8 cellular contexts compared by ENCODE assay signal in genomic region chr20:62623488-62624324, GRCh38. TPM values are rescaled to one million over a fixed set of nuclear protein-coding genes. Genes with fewer than 3 reads are reported as not detected.
DNase-seq lines count a peak whose midpoint lies in the region; ATAC-seq and TF ChIP-seq lines count a peak whose summit lies in the region.

No MANE protein-coding gene starts in this region.

- H3K27ac ChIP-seq in HUES48 (ENCODE audit: low read depth, low read length) = peak overlapping the region; percentile 32
- peak overlapping the region; percentile 72 to 95 (median 90) for H3K27ac ChIP-seq in heart right ventricle

- H3K27ac Mint-ChIP-seq in activated naive CD8-positive, alpha-beta T cell treated with anti-CD3 and anti-CD28 coated beads for 36 hours = peak overlapping the region; percentile 98

- peaks cover 15% of the 10 kb centered on the region for H3K4me1 ChIP-seq in HUES48 (ENCODE audit: control insufficient read depth, insufficient read depth, low read length)
- H3K4me1 ChIP-seq in heart right ventricle = peaks cover 11 to 49% (median 37%) of the 10 kb centered on the region in 9 donors

- 11 to 16% methylated on average over 23 of the region's 23 CpGs for WGBS in heart right ventricle, 2 donors

- peak overlapping the region; percentile 78 for H3K4me3 Mint-ChIP-seq in activated naive CD8-positive, alpha-beta T cell treated with anti-CD3 and anti-CD28 coated beads for 36 hours

- H3K9me3 Mint-ChIP-seq in activated naive CD8-positive, alpha-beta T cell treated with anti-CD3 and anti-CD28 coated beads for 36 hours = no peaks in the 10 kb centered on the region

- no peaks in the 10 kb centered on the region for H3K27me3 Mint-ChIP-seq in activated naive CD8-positive, alpha-beta T cell treated with anti-CD3 and anti-CD28 coated beads for 36 hours

- H3K4me3 ChIP-seq in HUES48 (ENCODE audit: low read depth, low read length) (peak overlapping the region; percentile 34; the same call in 1 of the 2 replicates), heart right ventricle (peak overlapping the region in 6 of 10 donors; percentile 5 to 23 (median 18))

- no peaks in the 10 kb centered on the region for H3K36me3 Mint-ChIP-seq in activated naive CD8-positive, alpha-beta T cell treated with anti-CD3 and anti-CD28 coated beads for 36 hours

- H3K27me3 ChIP-seq in HUES48 (ENCODE audit: control insufficient read depth, insufficient read depth, low read length) (no peaks in the 10 kb centered on the region), heart right ventricle (no peaks in the 10 kb centered on the region)

- peaks cover 26% of the 10 kb centered on the region for H3K4me1 Mint-ChIP-seq in activated naive CD8-positive, alpha-beta T cell treated with anti-CD3 and anti-CD28 coated beads for 36 hours

- DNase-seq in Daoy (ENCODE audit: low read depth) (peak; percentile 93), SKM-1 treated with dmso at 0.1 percent for 144 hours (lab: John Stamatoyannopoulos, UW; ENCODE audit: unreplicated experiment) (peak; percentile 88), heart right ventricle (peak; percentile 94), sciatic nerve (ENCODE audit: low spot score) (peak; percentile 90), NCI-H774 (lab: John Stamatoyannopoulos, UW) (no peak)
- peak; percentile 89 for DNase-seq in activated naive CD8-positive, alpha-beta T cell treated with anti-CD3 and anti-CD28 coated beads for 36 hours

- H3K36me3 ChIP-seq in HUES48 (ENCODE audit: control insufficient read depth, insufficient read depth, low read length) (no peaks in the 10 kb centered on the region), heart right ventricle (no peaks in the 10 kb centered on the region)

- peak; percentile 83 for ATAC-seq in GM21515 (IDR thresholded peaks at IDR 0.05; ENCODE audit: unreplicated experiment)
- ATAC-seq in heart right ventricle = peak; percentile 90 to 96 (median 94)
- ATAC-seq in sciatic nerve = peak; percentile 96

- TF ChIP-seq CTCF in heart right ventricle (IDR thresholded peaks at IDR 0.05) = peak in 2 of 9 donors; percentile 10 to 24

- no peak overlapping the region for H3K9ac ChIP-seq in HUES48 (ENCODE audit: low read depth, low read length)

- intact Hi-C loops in heart right ventricle (cut with DNase I) (loop anchor here in 1 of 10 donors (1.0 kb wide), 1 partner anchor 29 kb away; no protein-coding TSS in a partner anchor), sciatic nerve (cut with DNase I) (no loop called here)

- no peaks in the 10 kb centered on the region for H3K9me3 ChIP-seq in HUES48 (ENCODE audit: control insufficient read depth, insufficient read depth, low read length)
- no peaks in the 10 kb centered on the region for H3K9me3 ChIP-seq in heart right ventricle

RNA-seq across cellular contexts. Expression of gene SLCO4A1, which starts 18.6 kb away (rescaled TPM):
- total RNA-seq in Daoy (2014; rRNA removed; shearing (Covaris generic)) = 15.4 and 16.3 TPM in 2 replicates
- 10 to 100 TPM; 55.0 to 56.9 TPM for total RNA-seq in activated naive CD8-positive, alpha-beta T cell treated with anti-CD3 and anti-CD28 coated beads for 36 hours
- total RNA-seq in heart right ventricle (10 to 100 TPM in 3 of 10 donors, 1 to 10 TPM in 7; 1.5 to 34.3 (median 4.9) TPM), sciatic nerve (31.1 TPM)
- 10 to 100 TPM; 21.7 to 52.7 TPM for polyA plus RNA-seq in heart right ventricle
